In the genomic region with DNA sequence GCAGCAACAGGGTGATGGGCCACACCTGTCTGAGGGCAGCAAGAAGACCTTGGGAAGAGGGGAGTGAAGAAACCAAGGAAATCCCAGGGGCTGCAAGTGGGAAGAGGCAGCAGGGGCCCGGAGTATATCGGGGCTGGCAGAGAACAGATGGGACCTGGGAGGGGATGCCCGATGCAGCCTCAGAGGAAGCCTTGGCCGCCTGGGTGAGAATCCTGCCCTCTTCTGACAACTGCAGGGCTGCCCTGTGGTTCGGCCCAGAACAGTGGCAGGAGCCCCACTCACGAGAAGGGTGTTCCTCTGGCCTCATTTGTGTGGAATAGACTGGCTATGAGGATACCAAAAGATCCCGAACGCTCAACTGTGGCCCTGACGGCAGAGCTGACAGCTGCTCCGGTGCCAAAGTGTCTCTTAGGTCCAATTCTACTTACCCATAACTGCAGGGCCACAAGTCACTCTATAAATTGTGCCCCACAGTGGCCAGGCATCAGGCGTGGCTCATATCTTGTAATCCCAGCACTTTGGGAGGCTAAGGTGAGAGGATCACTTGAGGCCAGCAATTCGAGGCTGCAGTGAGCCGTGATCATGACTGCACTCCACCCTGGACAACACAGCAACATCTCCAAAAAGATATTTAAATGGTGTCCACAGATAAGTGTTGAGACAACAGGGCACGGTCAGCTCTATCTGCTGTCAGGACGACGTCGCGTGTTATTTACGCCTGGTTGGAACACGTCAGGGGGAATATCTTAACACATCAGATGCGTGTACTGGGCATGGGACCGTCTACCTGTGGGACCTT, we compare ENCODE assay signal across 13 cellular contexts. TPM values are rescaled to one million over a fixed set of nuclear protein-coding genes. Genes with fewer than 3 reads are reported as not detected.
A peak's percentile ranks its signal among the peaks of the same experiment; 100 is the strongest.
DNase-seq lines count a peak whose midpoint lies in the region; ATAC-seq and TF ChIP-seq lines count a peak whose summit lies in the region.
"Had no signal": no experiment of that assay in that cellular context is flagged by ENCODE, and none has a peak within 500 bp of the region (broad histone marks: within the 10 kb centered on the region; RNA-seq: fewer than 3 reads in every experiment).

No MANE protein-coding gene starts in this region.

- no peaks in the 10 kb centered on the region for H3K36me3 Mint-ChIP-seq in neural crest cell (ENCODE audit: low read depth)
- no peaks in the 10 kb centered on the region for H3K36me3 Mint-ChIP-seq in activated CD8-positive, alpha-beta T cell treated with anti-CD3 and anti-CD28 coated beads, Interleukin-2, amount 10 ng/mL, durations not matched to agents 7 days and 5 days (ENCODE audit: low read depth)

- TF ChIP-seq POLR2A in erythroblast (IDR thresholded peaks at IDR 0.05; ENCODE audit: low read length) = no peak

- H3K4me3 ChIP-seq in BLaER1 = no peak overlapping the region
- H3K4me3 ChIP-seq in Loucy (ENCODE audit: low read length, poor library complexity, severe bottlenecking) = no peak overlapping the region

- H3K9me2 ChIP-seq in Loucy (replicated peaks; ENCODE audit: low read depth, low read length) = no peaks in the 10 kb centered on the region

- no peaks in the 10 kb centered on the region for H3F3A ChIP-seq in Loucy (ENCODE audit: low read depth)

- no peaks in the 10 kb centered on the region for H3K79me2 ChIP-seq in Loucy (ENCODE audit: insufficient read depth, low read length)

- H3K9me3 Mint-ChIP-seq in neural crest cell = no peaks in the 10 kb centered on the region
- H3K9me3 Mint-ChIP-seq in activated CD8-positive, alpha-beta T cell treated with anti-CD3 and anti-CD28 coated beads, Interleukin-2, amount 10 ng/mL, durations not matched to agents 7 days and 5 days (ENCODE audit: insufficient read depth) = no peaks in the 10 kb centered on the region
- H3K9me3 Mint-ChIP-seq: CD4-positive, alpha-beta T cell had no signal

- peaks cover 71% of the 10 kb centered on the region for H3K4me1 ChIP-seq in BLaER1
- H3K4me1 ChIP-seq in Loucy (ENCODE audit: insufficient read depth, low read length, poor library complexity, severe bottlenecking) = peaks cover 39% of the 10 kb centered on the region

- H3K9ac ChIP-seq in BLaER1 (no peak overlapping the region), Loucy (ENCODE audit: low read depth, low read length, poor library complexity, severe bottlenecking) (peak overlapping the region; percentile 43)

- TF ChIP-seq CTCF in Loucy (conservative IDR thresholded peaks at IDR 0.05; ENCODE audit: low read length) (no peak), neural crest cell (conservative IDR thresholded peaks at IDR 0.05) (no peak), GM13977 (IDR thresholded peaks at IDR 0.05; ENCODE audit: extremely low read depth, insufficient read depth, missing control alignments) (no peak)

- H3K36me3 ChIP-seq in BLaER1 (no peaks in the 10 kb centered on the region), Loucy (ENCODE audit: insufficient read depth, low read length) (no peaks in the 10 kb centered on the region)

- ATAC-seq in GM18907 (IDR thresholded peaks at IDR 0.05; ENCODE audit: unreplicated experiment) = no peak
- no peak for ATAC-seq in activated CD8-positive, alpha-beta T cell treated with anti-CD3 and anti-CD28 coated beads, Interleukin-2, amount 10 ng/mL, durations not matched to agents 7 days and 5 days

- H3K27ac ChIP-seq in BLaER1 = no peak overlapping the region

- in situ Hi-C loops in GM13977 (cut with MboI; ENCODE audit: low pct_unique_long_range_greater_than_20kb, low sequenced_read_pairs, unreplicated experiment) = no loop called here

- H2AFZ ChIP-seq in Loucy (ENCODE audit: low read length) = no peak overlapping the region

- no peak overlapping the region for H3K4me3 Mint-ChIP-seq in neural crest cell
- no peak overlapping the region for H3K4me3 Mint-ChIP-seq in activated CD8-positive, alpha-beta T cell treated with anti-CD3 and anti-CD28 coated beads, Interleukin-2, amount 10 ng/mL, durations not matched to agents 7 days and 5 days
- H3K4me3 Mint-ChIP-seq: CD4-positive, alpha-beta T cell had no signal

- POLR2A ChIA-PET in activated CD8-positive, alpha-beta T cell treated with anti-CD3 and anti-CD28 coated beads, Interleukin-2, amount 10 ng/mL, durations not matched to agents 7 days and 5 days (lab: Charles Lee) = interaction anchor here (2.0 kb wide), 1 partner anchor 23 kb away, joined by 6 read pairs; a partner anchor contains a TSS

- no peaks in the 10 kb centered on the region for H3K9me3 ChIP-seq in BLaER1
- no peaks in the 10 kb centered on the region for H3K9me3 ChIP-seq in Loucy (ENCODE audit: insufficient read depth, low read depth, low read length)

- H3K4me2 ChIP-seq in BLaER1 (peak overlapping the region; percentile 74), Loucy (ENCODE audit: low read depth, low read length, poor library complexity, severe bottlenecking) (peak overlapping the region; percentile 47)

- H3K27me3 Mint-ChIP-seq in neural crest cell (ENCODE audit: low read depth) = peaks cover 4% of the 10 kb centered on the region
- peaks cover 23% of the 10 kb centered on the region for H3K27me3 Mint-ChIP-seq in activated CD8-positive, alpha-beta T cell treated with anti-CD3 and anti-CD28 coated beads, Interleukin-2, amount 10 ng/mL, durations not matched to agents 7 days and 5 days (ENCODE audit: low read depth)
- H3K27me3 Mint-ChIP-seq: CD4-positive, alpha-beta T cell had no signal

- H3K27ac Mint-ChIP-seq in neural crest cell (ENCODE audit: unreplicated experiment) = peak overlapping the region; percentile 27
- H3K27ac Mint-ChIP-seq in activated CD8-positive, alpha-beta T cell treated with anti-CD3 and anti-CD28 coated beads, Interleukin-2, amount 10 ng/mL, durations not matched to agents 7 days and 5 days = no peak overlapping the region
- H3K27ac Mint-ChIP-seq: CD4-positive, alpha-beta T cell had no signal

- CTCF ChIA-PET in activated CD8-positive, alpha-beta T cell treated with anti-CD3 and anti-CD28 coated beads, Interleukin-2, amount 10 ng/mL, durations not matched to agents 7 days and 5 days (lab: Charles Lee) = no interaction called here

- H3K27me3 ChIP-seq in BLaER1 (no peaks in the 10 kb centered on the region), Loucy (ENCODE audit: insufficient read depth, low read length, poor library complexity, severe bottlenecking) (no peaks in the 10 kb centered on the region)

- H4K20me1 ChIP-seq in BLaER1 (no peaks in the 10 kb centered on the region), Loucy (ENCODE audit: insufficient read depth, low read length, poor library complexity, severe bottlenecking) (no peaks in the 10 kb centered on the region)

- peaks cover 31% of the 10 kb centered on the region for H3K4me1 Mint-ChIP-seq in neural crest cell
- peaks cover 41% of the 10 kb centered on the region for H3K4me1 Mint-ChIP-seq in activated CD8-positive, alpha-beta T cell treated with anti-CD3 and anti-CD28 coated beads, Interleukin-2, amount 10 ng/mL, durations not matched to agents 7 days and 5 days (ENCODE audit: low read depth)

- DNase-seq in erythroblast (lab: John Stamatoyannopoulos, UW) (peak; percentile 16 to 37), neural crest cell (ENCODE audit: low read depth, low spot score) (no peak), GM13977 (ENCODE audit: low spot score) (no peak), AG08395 (ENCODE audit: low spot score) (no peak)
- DNase-seq in activated CD8-positive, alpha-beta T cell treated with anti-CD3 and anti-CD28 coated beads, Interleukin-2, amount 10 ng/mL, durations not matched to agents 7 days and 5 days = no peak
- DNase-seq: CD4-positive, alpha-beta T cell; EL; H7; NCI-H1417; NCI-H748 treated with DMSO at 0.1 percent for 48 hours had no signal

RNA-seq across cellular contexts. Expression of a gene that starts 23.6 kb away (rescaled TPM):
- 44.1 and 46.1 TPM in 2 replicates for total RNA-seq in neural crest cell
- 100 to 1,000 TPM; 257 to 263 TPM for total RNA-seq in activated CD8-positive, alpha-beta T cell treated with anti-CD3 and anti-CD28 coated beads, Interleukin-2, amount 10 ng/mL, durations not matched to agents 7 days and 5 days

Comparison
In these comparisons a context has a peak if more than half of its experiments do, and no peak if none do; other contexts are left out.
1. DNase-seq: peak in erythroblast (2 of 2); none in neural crest cell (single experiment), activated CD8-positive, alpha-beta T cell treated with anti-CD3 and anti-CD28 coated beads, Interleukin-2, amount 10 ng/mL, durations not matched to agents 7 days and 5 days (single experiment), GM13977 (single experiment) and AG08395 (single experiment).